Comparison of ENCODE assay signal across 25 cellular contexts in the genomic region with DNA sequence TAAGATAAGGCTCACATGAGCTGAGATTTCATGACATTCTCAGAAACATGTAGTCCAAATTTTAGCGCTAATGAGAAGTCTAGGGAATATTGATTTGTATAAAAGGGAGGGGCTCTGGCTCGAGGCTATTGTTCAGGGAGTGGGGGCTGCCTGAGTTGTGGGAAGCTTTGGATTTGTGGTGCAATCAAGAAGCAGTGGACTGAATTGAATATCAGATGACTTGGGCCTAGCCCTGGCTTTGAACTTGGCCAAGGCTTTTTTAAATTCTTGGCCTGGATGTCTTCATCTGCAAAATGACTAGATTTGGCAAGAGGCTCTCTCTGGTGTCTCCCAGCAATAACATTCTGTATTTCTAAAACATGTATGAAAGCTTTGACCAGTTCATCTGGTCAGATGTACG.
"Had no signal": no experiment of that assay in that cellular context is flagged by ENCODE, and none has a peak within 500 bp of the region (broad histone marks: within the 10 kb centered on the region; RNA-seq: fewer than 3 reads in every experiment).

No MANE protein-coding gene starts in this region.

- H3K4me1 Mint-ChIP-seq: activated naive CD8-positive, alpha-beta T cell treated with anti-CD3 and anti-CD28 coated beads, Interleukin-2, amount 10 ng/mL, durations not matched to agents 7 days and 5 days had no signal

- H3K27me3 Mint-ChIP-seq: activated naive CD8-positive, alpha-beta T cell treated with anti-CD3 and anti-CD28 coated beads, Interleukin-2, amount 10 ng/mL, durations not matched to agents 7 days and 5 days had no signal

- H3K9me3 ChIP-seq: adrenal gland had no signal

- H3K4me2 ChIP-seq: KMS-11 had no signal

- H3K9me3 Mint-ChIP-seq: activated naive CD8-positive, alpha-beta T cell treated with anti-CD3 and anti-CD28 coated beads, Interleukin-2, amount 10 ng/mL, durations not matched to agents 7 days and 5 days; T-helper 1 cell treated with Interleukin-12 subunit alpha and Interleukin-12 subunit beta and Interleukin-4 antibody, amounts not matched to agents 30 μg/mL and 1 μg/mL, for 36 hours; WTC11 had no signal

- H3K4me3 ChIP-seq: adrenal gland had no signal

- H3K4me1 ChIP-seq: adrenal gland had no signal

- DNase-seq: activated CD4-positive, alpha-beta T cell treated with anti-CD3 and anti-CD28 coated beads for 48 hours; activated CD4-positive, alpha-beta T cell treated with anti-CD3 and anti-CD28 coated beads, Interleukin-2, amount 50 U/mL, for 4 hours; activated CD4-positive, CD25-positive, alpha-beta regulatory T cell treated with anti-CD3 and anti-CD28 coated beads, Interleukin-2, amount 50 U/mL, for 72 hours; activated CD8-positive, alpha-beta memory T cell treated with anti-CD3 and anti-CD28 coated beads, Interleukin-2, amount 50 U/mL, for 48 hours; activated CD8-positive, alpha-beta T cell treated with anti-CD3 and anti-CD28 coated beads, Interleukin-2, amount 10 ng/mL, durations not matched to agents 7 days and 5 days; activated naive CD4-positive, alpha-beta T cell treated with anti-CD3 and anti-CD28 coated beads, Interleukin-2, amount 50 U/mL, for 16 hours; activated naive CD8-positive, alpha-beta T cell treated with anti-CD3 and anti-CD28 coated beads, Interleukin-2, amount 10 ng/mL, durations not matched to agents 7 days and 5 days; activated T-cell treated with anti-CD3 and anti-CD28 coated beads, Interleukin-2, amount 50 U/mL, for 1 hour; adrenal gland; anterior cingulate cortex; MM.1S; NCI-H1105; NCI-H1436 treated with DMSO at 0.1 percent for 48 hours; NCI-H187; NCI-H2081; NCI-H510A treated with DMSO at 0.1 percent for 48 hours; NCI-H69; NK-92 treated with Interleukin-12 subunit alpha and Interleukin-12 subunit beta, amount 100 ng/mL, for 24 hours; OCI-M1; SHP77 treated with DMSO at 0.1 percent for 48 hours had no signal

- H3K27ac Mint-ChIP-seq: activated CD8-positive, alpha-beta T cell treated with anti-CD3 and anti-CD28 coated beads, Interleukin-2, amount 10 ng/mL, durations not matched to agents 7 days and 5 days; activated naive CD8-positive, alpha-beta T cell treated with anti-CD3 and anti-CD28 coated beads, Interleukin-2, amount 10 ng/mL, durations not matched to agents 7 days and 5 days; T-helper 1 cell treated with Interleukin-12 subunit alpha and Interleukin-12 subunit beta and Interleukin-4 antibody, amounts not matched to agents 30 μg/mL and 1 μg/mL, for 36 hours; WTC11 had no signal

- H3K27me3 ChIP-seq: adrenal gland had no signal

- H3K4me3 Mint-ChIP-seq: activated CD8-positive, alpha-beta T cell treated with anti-CD3 and anti-CD28 coated beads, Interleukin-2, amount 10 ng/mL, durations not matched to agents 7 days and 5 days; activated naive CD8-positive, alpha-beta T cell treated with anti-CD3 and anti-CD28 coated beads, Interleukin-2, amount 10 ng/mL, durations not matched to agents 7 days and 5 days; T-helper 1 cell treated with Interleukin-12 subunit alpha and Interleukin-12 subunit beta and Interleukin-4 antibody, amounts not matched to agents 30 μg/mL and 1 μg/mL, for 36 hours; WTC11 had no signal

- ATAC-seq: activated CD8-positive, alpha-beta T cell treated with anti-CD3 and anti-CD28 coated beads, Interleukin-2, amount 10 ng/mL, durations not matched to agents 7 days and 5 days; Panc1; WTC11 had no signal

- H3K27ac ChIP-seq: adrenal gland, KMS-11, RWPE1 had no signal

- H3K36me3 Mint-ChIP-seq: activated naive CD8-positive, alpha-beta T cell treated with anti-CD3 and anti-CD28 coated beads, Interleukin-2, amount 10 ng/mL, durations not matched to agents 7 days and 5 days; WTC11 had no signal

- H3K9ac ChIP-seq: KMS-11 had no signal

- H3K36me3 ChIP-seq: adrenal gland had no signal
